8 cellular contexts compared by ENCODE assay signal in the genomic region with DNA sequence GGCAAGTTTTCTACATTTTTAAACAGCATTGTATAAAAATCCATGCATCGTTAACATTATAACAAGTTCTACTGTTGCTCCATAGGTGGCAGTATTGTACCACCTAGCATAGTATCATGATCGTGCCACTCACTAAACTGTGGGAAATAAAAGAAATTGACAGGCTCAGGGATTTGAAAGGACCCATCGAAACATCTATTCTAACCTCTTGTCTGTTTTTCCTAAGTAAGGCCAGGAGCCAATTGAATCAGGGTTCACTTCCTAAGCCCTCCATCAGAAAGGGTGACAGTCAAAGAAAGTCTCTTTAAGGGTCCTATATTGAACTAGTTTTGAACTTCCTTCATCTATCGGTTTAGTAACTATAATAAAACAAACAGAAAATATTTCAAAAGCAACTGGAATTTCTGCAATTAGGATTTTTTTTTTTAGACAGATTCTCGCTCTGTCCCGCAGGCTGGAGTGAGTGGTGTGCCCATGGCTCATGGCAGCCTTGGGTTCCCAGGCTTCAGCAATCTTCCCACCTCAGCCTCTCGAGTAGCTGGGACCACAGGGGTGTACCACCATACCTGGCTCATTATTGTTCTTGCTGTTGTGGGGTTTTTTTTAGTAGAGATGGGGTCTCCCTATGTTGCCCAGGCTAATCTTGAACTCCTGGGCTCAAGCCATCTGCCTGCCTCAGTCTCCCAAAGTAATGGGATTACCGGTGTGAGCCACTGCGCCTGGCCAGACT. TPM values are rescaled to one million over a fixed set of nuclear protein-coding genes. Genes with fewer than 3 reads are reported as not detected.
DNase-seq lines count a peak whose midpoint lies in the region; ATAC-seq, FAIRE-seq and TF ChIP-seq lines count a peak whose summit lies in the region.

No MANE protein-coding gene starts in this region.

- peak; percentile 66 for TF ChIP-seq CTCF in mucosa of descending colon (IDR thresholded peaks at IDR 0.05)

- DNase-seq in NCI-H82 (lab: John Stamatoyannopoulos, UW) (peak; percentile 74), NCI-H82 treated with DMSO at 0.1 percent for 48 hours (lab: John Stamatoyannopoulos, UW; ENCODE audit: unreplicated experiment) (no peak), RKO (ENCODE audit: low spot score) (peak; percentile 86), mucosa of descending colon (peak in 1 of 3 donors; percentile 24)

- H3K4me3 ChIP-seq in mucosa of descending colon = no peak overlapping the region

- H3K9me3 ChIP-seq in mucosa of descending colon = no peaks in the 10 kb centered on the region

- intact Hi-C loops in mucosa of descending colon (cut with DNase I, micrococcal nuclease) = loop anchor here (5.0 to 10.0 kb wide), 2 partner anchors 137 to 140 kb away; no protein-coding TSS in a partner anchor

- ATAC-seq in GM19438 (IDR thresholded peaks at IDR 0.05; ENCODE audit: low read depth, unreplicated experiment) (peak; percentile 66), HG03469 (IDR thresholded peaks at IDR 0.05; ENCODE audit: unreplicated experiment) (peak; percentile 78), mucosa of descending colon (peak; percentile 80), HG03520 (IDR thresholded peaks at IDR 0.05; ENCODE audit: unreplicated experiment) (no peak)

- peak; percentile 82 for FAIRE-seq in endometrium (lab: Jason Lieb, UNC)

- no peaks in the 10 kb centered on the region for H3K4me1 ChIP-seq in mucosa of descending colon (ENCODE audit: low read depth)

- no peaks in the 10 kb centered on the region for H3K36me3 ChIP-seq in mucosa of descending colon (ENCODE audit: low read depth)

RNA-seq across cellular contexts. Expression of a gene that starts 9.4 kb away (rescaled TPM):
- total RNA-seq in mucosa of descending colon = 10 to 100 TPM in 1 of 3 donors, 1 to 10 TPM in 2; 2.8 to 33.8 (median 6.3) TPM

RNA-seq across cellular contexts. Expression of a gene that starts 36.2 kb away (rescaled TPM):
- total RNA-seq in mucosa of descending colon = 10 to 100 TPM; 16.4 to 17.8 (median 17.6) TPM
